In the genomic region with DNA sequence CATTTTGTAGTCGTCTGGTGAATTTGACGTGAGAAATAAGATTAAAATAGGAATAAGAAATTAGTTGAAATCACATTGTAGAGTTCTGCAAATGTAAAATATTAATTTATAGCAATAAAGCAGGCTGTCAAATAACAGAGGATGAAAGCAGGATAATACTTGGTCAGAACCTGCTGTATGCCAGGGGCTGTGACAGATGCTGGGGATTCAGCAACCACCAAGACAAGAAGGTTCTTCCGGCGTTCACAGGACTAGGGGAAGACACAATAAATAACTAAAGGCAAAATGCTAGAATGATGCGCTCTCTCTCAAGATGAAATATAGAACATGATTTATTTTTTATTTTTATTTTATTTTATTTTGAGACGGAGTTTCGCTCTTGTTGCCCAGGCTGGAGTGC, we compare ENCODE assay signal across 8 cellular contexts. TPM values are rescaled to one million over a fixed set of nuclear protein-coding genes. Genes with fewer than 3 reads are reported as not detected.
DNase-seq lines count a peak whose midpoint lies in the region; ATAC-seq and TF ChIP-seq lines count a peak whose summit lies in the region.

No MANE protein-coding gene starts in this region.

- DNase-seq in AG10803 (ENCODE audit: low read depth), result no peak
- no peak for DNase-seq in brain microvascular endothelial cell
- DNase-seq in BE2C, result no peak
- DNase-seq in posterior vena cava (ENCODE audit: low spot score), result no peak
- no peak for DNase-seq in effector CD4-positive, alpha-beta T cell

- peak overlapping the region; percentile 67 for H3K4me3 ChIP-seq in AG10803 (ENCODE audit: low read length)
- peak overlapping the region; percentile 47 for H3K4me3 ChIP-seq in HUES64 (ENCODE audit: low read length)
- H3K4me3 ChIP-seq in brain microvascular endothelial cell (ENCODE audit: low read depth, low read length), result peak overlapping the region; percentile 71
- peak overlapping the region; percentile 76 to 87 for H3K4me3 ChIP-seq in muscle layer of colon (ENCODE audit: low read depth in 1 of 2, low read length in 2 of 2)
- no peak overlapping the region for H3K4me3 ChIP-seq in BE2C (ENCODE audit: low read depth, low read length)

- in situ Hi-C loops in brain microvascular endothelial cell (cut with HindIII; ENCODE audit: low pct_ligation_motif_present, low sequenced_read_pairs), result no loop called here

- H3K9me3 ChIP-seq in HUES64 (ENCODE audit: insufficient read depth, low read depth, low read length), result peaks cover 2% of the 10 kb centered on the region; the same call in 1 of the 2 replicates
- no peaks in the 10 kb centered on the region for H3K9me3 ChIP-seq in muscle layer of colon (ENCODE audit: low read length)
- no peaks in the 10 kb centered on the region for H3K9me3 ChIP-seq in BE2C

- H3K27me3 ChIP-seq in HUES64 (ENCODE audit: insufficient read depth, low read length) (no peaks in the 10 kb centered on the region), brain microvascular endothelial cell (replicated peaks) (no peaks in the 10 kb centered on the region), muscle layer of colon (ENCODE audit: control insufficient read depth in 1 of 2, insufficient read depth in 2 of 2, low read length in 2 of 2) (no peaks in the 10 kb centered on the region), BE2C (no peaks in the 10 kb centered on the region)

- H3K4me1 ChIP-seq in HUES64 (ENCODE audit: insufficient read depth, low read length) (no peaks in the 10 kb centered on the region), muscle layer of colon (ENCODE audit: insufficient read depth, low read length) (no peaks in the 10 kb centered on the region), BE2C (no peaks in the 10 kb centered on the region)

- H3K9ac ChIP-seq in HUES64 (ENCODE audit: low read depth, low read length) (0 out of 2 replicates have a peak overlapping the region, but pooled peaks have one; percentile 1), muscle layer of colon (ENCODE audit: low read length) (peak overlapping the region; percentile 82)

- no peak for TF ChIP-seq CTCF in AG10803 (conservative IDR thresholded peaks at IDR 0.05; ENCODE audit: low read length)
- TF ChIP-seq CTCF in brain microvascular endothelial cell (IDR thresholded peaks at IDR 0.05; ENCODE audit: low read depth, low read length, missing control alignments), result no peak
- no peak for TF ChIP-seq CTCF in BE2C (IDR thresholded peaks at IDR 0.05; ENCODE audit: low read depth, low read length)

- 91% methylated on average over 5 of the region's 7 CpGs for WGBS in HUES64

- ATAC-seq in HG03432 (IDR thresholded peaks at IDR 0.05; ENCODE audit: unreplicated experiment), result no peak

- H3K36me3 ChIP-seq in HUES64 (ENCODE audit: insufficient read depth, low read length) (no peaks in the 10 kb centered on the region), brain microvascular endothelial cell (replicated peaks) (no peaks in the 10 kb centered on the region), muscle layer of colon (ENCODE audit: insufficient read depth, low read length) (no peaks in the 10 kb centered on the region), BE2C (no peaks in the 10 kb centered on the region)

- intact Hi-C loops in posterior vena cava (cut with DNase I), result no loop called here

- no peak overlapping the region for H3K27ac ChIP-seq in HUES64 (ENCODE audit: low read depth, low read length)
- peak overlapping the region; percentile 75 for H3K27ac ChIP-seq in brain microvascular endothelial cell
- peak overlapping the region; percentile 89 for H3K27ac ChIP-seq in muscle layer of colon (ENCODE audit: low read depth, low read length)

RNA-seq across cellular contexts. Expression of gene PARK7, which starts 6.8 kb away (rescaled TPM):
- polyA plus RNA-seq in HUES64 (2013, experiment 1 of 2), result 314 TPM
- polyA plus RNA-seq in HUES64 (2013, experiment 2 of 2), result 307 TPM
- 331 TPM for polyA plus RNA-seq in BE2C (2012; ENCODE audit: insufficient read depth, insufficient read length, low read depth)
- total RNA-seq in posterior vena cava, result 100 to 1,000 TPM; 192 to 209 TPM

RNA-seq across cellular contexts. Expression of gene TNFRSF9, which starts 14.0 kb away (rescaled TPM):
- not detected for polyA plus RNA-seq in HUES64 (2013, experiment 1 of 2)
- 0.06 TPM for polyA plus RNA-seq in HUES64 (2013, experiment 2 of 2)
- polyA plus RNA-seq in BE2C (2012; ENCODE audit: insufficient read depth, insufficient read length, low read depth), result 0.17 TPM
- under 1 TPM in 1 of 2 donors, not detected in 1; 0.19 TPM for total RNA-seq in posterior vena cava
